24 cellular contexts compared by ENCODE assay signal in the genomic region with DNA sequence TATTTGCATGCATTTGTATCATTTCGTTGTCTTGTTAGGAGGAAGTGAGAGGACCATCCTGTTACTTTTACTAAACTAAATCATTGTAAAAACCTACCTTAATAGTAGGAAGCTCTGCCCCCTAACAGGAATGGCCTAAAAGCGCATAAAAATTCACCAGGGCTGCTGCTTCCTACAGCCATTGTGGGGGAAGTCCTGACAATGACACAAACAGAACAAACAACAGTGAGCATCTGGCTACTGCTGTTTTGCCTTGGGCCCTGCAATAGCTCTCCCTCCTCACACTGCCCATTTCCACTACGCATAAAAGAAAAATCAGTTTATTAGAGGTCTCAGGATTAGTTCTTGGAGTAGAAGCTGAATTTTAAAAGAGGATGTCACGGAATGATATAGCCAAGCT.
"Had no signal": no experiment of that assay in that cellular context is flagged by ENCODE, and none has a peak within 500 bp of the region (broad histone marks: within the 10 kb centered on the region; RNA-seq: fewer than 3 reads in every experiment).

No MANE protein-coding gene starts in this region.

- H3K4me3 ChIP-seq: esophagus squamous epithelium, left lung, lower lobe of right lung, pancreas, psoas muscle, right atrium auricular region, smooth muscle cell, stomach, tibial artery, upper lobe of right lung had no signal

- ATAC-seq: activated naive CD8-positive, alpha-beta T cell treated with anti-CD3 and anti-CD28 coated beads, Interleukin-2, amount 50 U/mL, for 24 hours; left lung; lower lobe of right lung; pancreas; psoas muscle; stimulated activated naive B cell treated with anti-CD40 and anti-IgM and Interleukin-4, amounts not matched to agents 10 μg/mL and 1 μg/mL and 100 μg/mL, for 72 hours; upper lobe of right lung had no signal

- H3K27me3 ChIP-seq: esophagus squamous epithelium, left lung, pancreas, right atrium auricular region, stomach, tibial artery, upper lobe of right lung had no signal

- H3K9me3 ChIP-seq: esophagus squamous epithelium, left lung, lower lobe of right lung, pancreas, psoas muscle, right atrium auricular region, stomach, tibial artery, upper lobe of right lung had no signal

- DNase-seq: activated CD4-positive, alpha-beta memory T cell treated with anti-CD3 and anti-CD28 coated beads, Interleukin-2, amount 10 ng/mL, durations not matched to agents 7 days and 5 days; activated CD4-positive, alpha-beta T cell treated with anti-CD3 and anti-CD28 coated beads for 1 hour; activated CD4-positive, alpha-beta T cell treated with anti-CD3 and anti-CD28 coated beads, Interleukin-2, amount 10 ng/mL, durations not matched to agents 7 days and 5 days; activated naive CD8-positive, alpha-beta T cell treated with anti-CD3 and anti-CD28 coated beads, Interleukin-2, amount 50 U/mL, for 24 hours; activated T-cell treated with anti-CD3 and anti-CD28 coated beads, Interleukin-2, amount 50 U/mL, for 48 hours; amygdala; caudate nucleus; esophagus squamous epithelium; foreskin melanocyte; left lung; lower lobe of right lung; naive B cell; nucleus accumbens; pancreas; psoas muscle; stimulated activated CD4-positive, alpha-beta T cell treated with anti-CD3 and anti-CD28 coated beads, Interleukin-1b, Interleukin-23, amount 100 ng/mL, for 48 hours; stimulated activated naive B cell treated with anti-CD40 and anti-IgM and Interleukin-4, amounts not matched to agents 10 μg/mL and 1 μg/mL and 100 μg/mL, for 72 hours; stomach; SW 1271; T-helper 9 cell; tibial artery; upper lobe of right lung had no signal
